In genomic region chr4:160414516-160414915, GRCh38 we compare ENCODE assay signal across 23 cellular contexts.
"Had no signal": no experiment of that assay in that cellular context is flagged by ENCODE, and none has a peak within 500 bp of the region (broad histone marks: within the 10 kb centered on the region; RNA-seq: fewer than 3 reads in every experiment).

No MANE protein-coding gene starts in this region.

- H3K27me3 ChIP-seq: colonic mucosa had no signal

- H3K27ac ChIP-seq: colonic mucosa had no signal

- H3K36me3 ChIP-seq: colonic mucosa had no signal

- DNase-seq: activated B cell treated with CpG ODN at 0.5 μM for 24 hours; activated CD4-positive, alpha-beta memory T cell treated with anti-CD3 and anti-CD28 coated beads for 36 hours; activated CD4-positive, alpha-beta T cell treated with anti-CD3 and anti-CD28 coated beads for 1 hour; activated CD4-positive, alpha-beta T cell treated with anti-CD3 and anti-CD28 coated beads, Interleukin-2, amount 10 ng/mL, durations not matched to agents 7 days and 5 days; activated CD8-positive, alpha-beta memory T cell treated with anti-CD3 and anti-CD28 coated beads for 24 hours; activated gamma-delta T cell; activated naive CD4-positive, alpha-beta T cell treated with anti-CD3 and anti-CD28 coated beads for 36 hours; activated T-cell treated with anti-CD3 and anti-CD28 coated beads for 4 hours; activated T-cell treated with anti-CD3 and anti-CD28 coated beads, Interleukin-2, amount 50 U/mL, for 48 hours; amygdala; colonic mucosa; Karpas-422; MM.1S; NCI-H1417; NCI-H1930; NCI-H2107; NCI-H2171 treated with DMSO at 0.1 percent for 48 hours; NCI-H345; NCI-H524; SIG-M5; T-helper 17 cell; T-helper 9 cell had no signal

- ATAC-seq: activated T-helper 17 cell treated with anti-CD3 and anti-CD28 coated beads, Interleukin-2, amount 50 U/mL, for 72 hours; T-helper 17 cell had no signal

- H3K9me3 ChIP-seq: colonic mucosa had no signal

- H3K4me1 ChIP-seq: colonic mucosa had no signal

- H3K4me3 ChIP-seq: colonic mucosa had no signal
